Comparison of ENCODE assay signal across 31 cellular contexts in the genomic region with DNA sequence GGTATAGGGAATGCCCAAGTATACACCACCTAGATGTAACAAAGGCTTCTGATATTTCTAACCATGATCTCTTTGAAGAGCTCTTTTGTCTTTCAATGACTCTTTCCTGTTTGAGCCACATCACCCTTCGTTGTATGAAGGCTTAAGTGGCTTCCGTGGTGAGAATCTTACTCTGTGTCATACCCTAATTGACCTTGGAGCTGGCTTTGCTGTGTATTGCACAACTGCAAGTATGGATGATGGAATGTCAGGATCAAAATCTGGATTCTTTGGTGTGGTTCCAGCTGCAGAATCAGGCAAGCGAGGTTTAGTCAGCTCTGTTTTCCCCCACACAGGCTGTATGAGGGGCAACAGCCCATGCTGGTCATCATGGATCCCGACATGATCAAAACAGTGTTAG. TPM values are rescaled to one million over a fixed set of nuclear protein-coding genes. Genes with fewer than 3 reads are reported as not detected.
A peak's percentile ranks its signal among the peaks of the same experiment; 100 is the strongest.
DNase-seq lines count a peak whose midpoint lies in the region; ATAC-seq and TF ChIP-seq lines count a peak whose summit lies in the region.
"Had no signal": no experiment of that assay in that cellular context is flagged by ENCODE, and none has a peak within 500 bp of the region (broad histone marks: within the 10 kb centered on the region; RNA-seq: fewer than 3 reads in every experiment).

No MANE protein-coding gene starts in this region.

- no peak for TF ChIP-seq CTCF in psoas muscle (IDR thresholded peaks at IDR 0.05)

- WGBS in psoas muscle, 3 donors, result 50 to 74% (median 64%) methylated on average over 4 of the region's 4 CpGs

- no peaks in the 10 kb centered on the region for H3K4me1 ChIP-seq in psoas muscle
- H3K4me1 ChIP-seq: gastrocnemius medialis had no signal

- intact Hi-C loops in psoas muscle (cut with DNase I), result no loop called here

- no peaks in the 10 kb centered on the region for H3K36me3 ChIP-seq in psoas muscle (ENCODE audit: insufficient read depth in 1 of 2, low read depth in 1 of 2)
- H3K36me3 ChIP-seq: gastrocnemius medialis, thoracic aorta had no signal

- ATAC-seq in esophagus mucosa (peak; percentile 24), GM18858 (IDR thresholded peaks at IDR 0.05; ENCODE audit: unreplicated experiment) (no peak), psoas muscle (no peak), HG03432 (IDR thresholded peaks at IDR 0.05; ENCODE audit: unreplicated experiment) (no peak)
- ATAC-seq: activated T-cell treated with anti-CD3 and anti-CD28 coated beads, Interleukin-2, amount 50 U/mL, for 72 hours; gastrocnemius medialis; GM23338; stimulated activated memory B cell treated with anti-CD40 and anti-IgM and Interleukin-4, amounts not matched to agents 10 μg/mL and 1 μg/mL and 100 μg/mL, for 72 hours had no signal

- no peaks in the 10 kb centered on the region for H3K27me3 ChIP-seq in psoas muscle (ENCODE audit: insufficient read depth in 3 of 3, low read length in 2 of 3)
- H3K27me3 ChIP-seq: gastrocnemius medialis had no signal

- H3K9me3 ChIP-seq in psoas muscle, result no peaks in the 10 kb centered on the region
- H3K9me3 ChIP-seq: gastrocnemius medialis, thoracic aorta had no signal

- no peak overlapping the region for H3K27ac ChIP-seq in psoas muscle
- H3K27ac ChIP-seq: gastrocnemius medialis, KMS-11, skin epidermis, thoracic aorta had no signal

- DNase-seq in ELR (ENCODE audit: low read depth), result peak; percentile 10
- DNase-seq in MV-4-11 (lab: John Stamatoyannopoulos, UW), result peak; percentile 24
- peak; percentile 24 for DNase-seq in myocyte (ENCODE audit: low read depth)
- DNase-seq in psoas muscle, result no peak
- no peak for DNase-seq in NCI-H1417 treated with DMSO at 0.1 percent for 48 hours (lab: John Stamatoyannopoulos, UW)
- DNase-seq: activated CD4-positive, alpha-beta T cell treated with anti-CD3 and anti-CD28 coated beads for 4 hours; activated naive CD4-positive, alpha-beta T cell treated with anti-CD3 and anti-CD28 coated beads, Interleukin-2, amount 10 ng/mL, durations not matched to agents 7 days and 5 days; activated T-cell treated with anti-CD3 and anti-CD28 coated beads, Interleukin-2, amount 50 U/mL, for 72 hours; anterior cingulate cortex; CD4-positive, alpha-beta memory T cell; dermis blood vessel endothelial cell; DMS153; gastrocnemius medialis; kidney; NCI-H2029; NCI-H345; NCI-H82; stimulated activated CD4-positive, alpha-beta T cell treated with anti-CD3 and anti-CD28 coated beads, Interleukin-2, amount 100 ng/mL, for 24 hours; T-helper 1 cell had no signal

- no peak overlapping the region for H3K4me3 ChIP-seq in psoas muscle
- H3K4me3 ChIP-seq: gastrocnemius medialis, GM23338, lung, skin epidermis, thoracic aorta had no signal

RNA-seq across cellular contexts. Expression of gene CYP3A43, which starts 16.0 kb away (rescaled TPM):
- not detected for total RNA-seq in esophagus mucosa
- total RNA-seq in myocyte, result not detected in 2 replicates
- not detected for polyA plus RNA-seq in myocyte (2012)
- under 1 TPM in 1 of 4 donors, not detected in 3; 0.29 TPM for total RNA-seq in psoas muscle
- polyA plus RNA-seq in psoas muscle, result under 1 TPM in 1 of 3 donors, not detected in 2; 0.08 TPM
- total RNA-seq: cardiac septum; CD4-positive, alpha-beta memory T cell; dermis blood vessel endothelial cell; endothelial cell of umbilical vein; GM23338; lung; pulmonary artery endothelial cell had no signal
- polyA plus RNA-seq: CD4-positive, alpha-beta memory T cell; endothelial cell of umbilical vein; GM23338 had no signal

RNA-seq across cellular contexts. Expression of gene OR2AE1, which starts 33.0 kb away (rescaled TPM):
- total RNA-seq in esophagus mucosa (0.28 TPM), myocyte (not detected in 2 replicates), psoas muscle (not detected)
- 0.09 TPM for polyA plus RNA-seq in myocyte (2012)
- under 1 TPM in 2 of 3 donors, not detected in 1; 0.05 to 0.17 TPM for polyA plus RNA-seq in psoas muscle
- total RNA-seq: cardiac septum; CD4-positive, alpha-beta memory T cell; endothelial cell of umbilical vein; gastrocnemius medialis; GM23338; kidney had no signal
- polyA plus RNA-seq: CD4-positive, alpha-beta memory T cell; GM23338 had no signal

RNA-seq across cellular contexts. Expression of gene CYP3A4, which starts 59.8 kb away (rescaled TPM):
- total RNA-seq in esophagus mucosa (0.24 TPM), myocyte (0.11 TPM in 1 of 2 replicates, not detected in the other), psoas muscle (1 to 10 TPM in 2 of 4 donors, under 1 TPM in 1, not detected in 1; 0.34 to 4.2 (median 3.2) TPM)
- polyA plus RNA-seq in myocyte (2012), result 0.04 TPM
- polyA plus RNA-seq in psoas muscle, result under 1 TPM; 0.08 to 0.26 (median 0.10) TPM
- total RNA-seq: activated T-cell treated with anti-CD3 and anti-CD28 coated beads, Interleukin-2, amount 50 U/mL, for 72 hours; cardiac septum; CD4-positive, alpha-beta memory T cell; dermis blood vessel endothelial cell; endothelial cell of umbilical vein; GM23338; kidney; pulmonary artery endothelial cell; thoracic aorta had no signal
- polyA plus RNA-seq: CD4-positive, alpha-beta memory T cell; endothelial cell of umbilical vein; GM23338; lung had no signal

Comparison
In these comparisons a context has a peak if more than half of its experiments do, and no peak if none do; other contexts are left out.
1. DNase-seq: peak in ELR (single experiment), MV-4-11 (single experiment) and myocyte (single experiment); none in psoas muscle (0 of 2) and NCI-H1417 treated with DMSO at 0.1 percent for 48 hours (single experiment).